In the genomic region with DNA sequence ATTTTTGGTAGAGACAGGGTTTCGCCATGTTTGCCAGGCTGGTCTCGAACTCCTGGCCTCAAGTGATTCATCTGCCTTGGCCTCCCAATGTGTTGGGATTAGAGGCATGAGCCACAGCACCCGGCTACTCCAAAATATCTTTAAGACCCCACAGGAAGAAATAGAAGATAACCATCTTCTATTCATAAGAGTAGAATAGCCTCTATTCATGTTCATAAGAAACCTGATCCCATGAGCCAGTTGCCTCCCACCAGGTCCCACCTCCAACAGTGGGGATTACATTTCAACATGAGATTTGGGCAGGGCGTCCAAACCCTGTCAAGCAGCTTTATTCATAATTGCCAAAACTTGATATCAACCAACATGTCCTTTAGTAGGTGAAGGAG, we compare ENCODE assay signal across 1 cellular context.
TF ChIP-seq lines count a peak whose summit lies in the region.

No MANE protein-coding gene starts in this region.

TF ChIP-seq in HepG2, 621 proteins besides CTCF, POLR2A, EP300 and RAD21:
- TF ChIP-seq KLF12 (CRISPR knock-in tag; IDR thresholded peaks at IDR 0.05; ENCODE audit: borderline replicate concordance): 0 out of 2 replicates have a peak, but pooled peaks have one; percentile 21
- no peak for TF ChIP-seq ZNF260 (CRISPR knock-in tag; IDR thresholded peaks at IDR 0.05; ENCODE audit: borderline replicate concordance, low read depth)
